ENCODE assay signal across 18 cellular contexts in the genomic region with DNA sequence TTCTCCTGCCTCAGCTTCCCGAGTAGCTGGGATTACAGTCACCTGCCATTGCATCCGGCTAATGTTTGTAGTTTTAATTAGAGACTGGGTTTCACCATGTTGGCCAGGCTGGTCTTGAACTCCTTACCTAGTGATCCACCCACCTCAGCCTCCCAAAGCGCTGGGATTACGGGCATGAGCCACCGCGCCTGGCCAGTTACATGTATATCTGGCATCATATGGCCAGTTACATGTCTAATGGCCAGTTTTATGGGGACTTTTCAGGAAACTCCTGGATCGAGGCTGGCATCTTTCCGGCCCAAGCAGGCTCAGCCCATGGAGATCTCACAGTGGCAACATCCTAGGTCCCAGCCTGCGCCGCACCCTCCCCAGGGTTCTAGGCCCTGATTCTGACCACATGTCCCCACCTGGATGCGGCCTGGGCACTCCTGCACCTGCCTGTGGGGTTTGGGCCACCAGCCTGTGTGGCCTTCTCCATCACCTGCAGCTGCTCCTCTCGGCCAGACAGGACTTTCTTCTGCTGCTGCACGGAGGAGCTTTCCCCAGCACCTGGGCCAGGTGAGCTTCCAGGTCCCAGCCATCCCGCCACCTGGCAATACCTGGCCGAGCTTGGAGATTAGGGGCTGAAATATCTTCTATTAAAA. TPM values are rescaled to one million over a fixed set of nuclear protein-coding genes. Genes with fewer than 3 reads are reported as not detected.
DNase-seq lines count a peak whose midpoint lies in the region; ATAC-seq, FAIRE-seq and TF ChIP-seq lines count a peak whose summit lies in the region.
"Had no signal": no experiment of that assay in that cellular context is flagged by ENCODE, and none has a peak within 500 bp of the region (broad histone marks: within the 10 kb centered on the region; RNA-seq: fewer than 3 reads in every experiment).

No MANE protein-coding gene starts in this region.

- H3K4me1 Mint-ChIP-seq in immature natural killer cell = peaks cover 8 to 15% of the 10 kb centered on the region in 2 donors

- DNase-seq in HepG2 (ENCODE audit: low spot score) (no peak), right lobe of liver (no peak), immature natural killer cell (no peak), GM23248 (no peak), GM13977 (ENCODE audit: low spot score) (no peak)
- DNase-seq: activated CD4-positive, CD25-positive, alpha-beta regulatory T cell; activated gamma-delta T cell; BE2C; MM.1S; NCI-H2171; psoas muscle; uterus had no signal

- H3F3A ChIP-seq in GM23248 (ENCODE audit: insufficient read depth) = no peaks in the 10 kb centered on the region

- POLR2A ChIA-PET in HepG2 (lab: Yijun Ruan, JAX) = interaction anchor here (3.3 kb wide), 1 partner anchor 22 kb away, joined by 22 read pairs; the partner anchor contains the start of gene ANTKMT

- H4K20me1 ChIP-seq in HepG2 (ENCODE audit: insufficient read depth, low read length) (no peaks in the 10 kb centered on the region), GM23248 (ENCODE audit: insufficient read depth) (no peaks in the 10 kb centered on the region)

- peaks cover 0 to 6% (median 1%) of the 10 kb centered on the region in 3 donors for H3K27me3 Mint-ChIP-seq in immature natural killer cell (ENCODE audit: low read depth in 3 of 3)

- no peaks in the 10 kb centered on the region for H3K36me3 Mint-ChIP-seq in immature natural killer cell

- no peaks in the 10 kb centered on the region for H3K9me2 ChIP-seq in GM23248 (ENCODE audit: insufficient read depth)

- H3K36me3 ChIP-seq in HepG2 (replicated peaks in 1 of 2; ENCODE audit: control insufficient read depth in 1 of 2, insufficient read depth in 2 of 2, low read length in 2 of 2) (peaks cover 0 to 3% of the 10 kb centered on the region in 2 experiments; a peak in 1 of 5 replicates), right lobe of liver (peaks cover 0 to 4% (median 2%) of the 10 kb centered on the region in 4 donors), GM23248 (ENCODE audit: low read depth) (no peaks in the 10 kb centered on the region)
- H3K36me3 ChIP-seq: uterus had no signal

- no peak for ATAC-seq in HepG2
- ATAC-seq in right lobe of liver = no peak
- ATAC-seq in GM18498 (IDR thresholded peaks at IDR 0.05; ENCODE audit: unreplicated experiment) = no peak
- ATAC-seq in HG03159 (IDR thresholded peaks at IDR 0.05; ENCODE audit: unreplicated experiment) = no peak

- H2AFZ ChIP-seq in HepG2 (ENCODE audit: low read length) (no peak overlapping the region), GM23248 (no peak overlapping the region)

- TF ChIP-seq CTCF in HepG2 (CRISPR knock-in tag; IDR thresholded peaks at IDR 0.05) (no peak), right lobe of liver (IDR thresholded peaks at IDR 0.05) (no peak), VCaP (conservative IDR thresholded peaks at IDR 0.05) (no peak), GM13977 (IDR thresholded peaks at IDR 0.05; ENCODE audit: extremely low read depth, insufficient read depth, missing control alignments) (no peak)

- H3K4me1 ChIP-seq in HepG2 (ENCODE audit: insufficient read depth, low read length) (peaks cover 18% of the 10 kb centered on the region), right lobe of liver (peaks cover 0 to 12% (median 5%) of the 10 kb centered on the region in 4 donors), GM23248 (ENCODE audit: insufficient read depth) (no peaks in the 10 kb centered on the region; the same call in 1 of the 2 replicates)
- H3K4me1 ChIP-seq: BE2C had no signal

- H3K27me3 ChIP-seq in HepG2 (ENCODE audit: control insufficient read depth in 1 of 2, insufficient read depth in 2 of 2, low read length in 2 of 2) = 0 out of 5 replicates have a peak, but pooled peaks cover 0 to 5% of the 10 kb centered on the region in 2 experiments
- H3K27me3 ChIP-seq in right lobe of liver = no peaks in the 10 kb centered on the region
- no peaks in the 10 kb centered on the region for H3K27me3 ChIP-seq in GM23248 (replicated peaks; ENCODE audit: insufficient read depth)
- H3K27me3 ChIP-seq: BE2C, uterus had no signal

- H3K9ac ChIP-seq in HepG2 (ENCODE audit: insufficient read depth, low read depth, low read length) = no peak overlapping the region
- H3K9ac ChIP-seq in GM23248 = no peak overlapping the region

- H3K9me3 Mint-ChIP-seq in immature natural killer cell = no peaks in the 10 kb centered on the region

- TF ChIP-seq EP300 in HepG2 (IDR thresholded peaks at IDR 0.05; ENCODE audit: low read depth in 2 of 2, low read length in 2 of 2) = no peak
- no peak for TF ChIP-seq EP300 in HepG2 (CRISPR knock-in tag; IDR thresholded peaks at IDR 0.05; ENCODE audit: borderline replicate concordance)

- intact Hi-C loops in HepG2 (cut with micrococcal nuclease; ENCODE audit: unreplicated experiment) (no loop called here), right lobe of liver (cut with DNase I) (no loop called here)

- H3K27ac Mint-ChIP-seq in immature natural killer cell = no peak overlapping the region

- FAIRE-seq in HepG2 (lab: Jason Lieb, UNC) = no peak
- FAIRE-seq: H54, islet of Langerhans had no signal

- TSS peak; percentile 67 for BruUV-seq in HepG2 (replicated peaks; lab: Mats Ljungman, UMichigan)

- CTCF ChIA-PET in HepG2 (lab: Yijun Ruan, JAX; ENCODE audit: low intra/inter-chr PET ratio, low total read pairs) = no interaction called here

- H3K4me2 ChIP-seq in HepG2 (ENCODE audit: low read depth, low read length) (no peak overlapping the region), GM23248 (ENCODE audit: unreplicated experiment) (no peak overlapping the region)

- TF ChIP-seq POLR2A in HepG2 (IDR thresholded peaks at IDR 0.05; ENCODE audit: insufficient read depth in 1 of 2, low read depth in 2 of 2, low read length in 2 of 2) (no peak), right lobe of liver (IDR thresholded peaks at IDR 0.05) (no peak)

- H3K4me3 ChIP-seq in HepG2 (replicated peaks in 1 of 3; ENCODE audit: insufficient read depth in 1 of 3, low read depth in 2 of 3, low read length in 3 of 3) = no peak overlapping the region
- no peak overlapping the region for H3K4me3 ChIP-seq in right lobe of liver
- no peak overlapping the region for H3K4me3 ChIP-seq in GM23248

- TF ChIP-seq RAD21 in HepG2 (CRISPR knock-in tag; IDR thresholded peaks at IDR 0.05) = no peak

- H3K79me2 ChIP-seq in HepG2 (ENCODE audit: insufficient read depth, low read length) (no peaks in the 10 kb centered on the region), GM23248 (ENCODE audit: insufficient read depth) (no peaks in the 10 kb centered on the region; the same call in 1 of the 2 replicates)

- in situ Hi-C loops in HepG2 (cut with HindIII; ENCODE audit: extremely low pct_ligation_motif_present, low pct_unique_long_range_greater_than_20kb) (loop anchor here (5.0 kb wide), 1 partner anchor 45 kb away; the partner anchor contains the start of genes CHTF18 and RPUSD1), GM23248 (cut with MboI) (no loop called here), GM13977 (cut with MboI; ENCODE audit: low pct_unique_long_range_greater_than_20kb, low sequenced_read_pairs, unreplicated experiment) (no loop called here)

- H3K4me3 Mint-ChIP-seq in immature natural killer cell = peak overlapping the region; percentile 45 to 67 (median 63)

- 75% methylated on average over 10 of the region's 15 CpGs for WGBS in HepG2 (ENCODE audit: low lambda C conversion rate)
- 88% methylated on average over 8 of the region's 15 CpGs for WGBS in right lobe of liver (ENCODE audit: insufficient coverage, low coverage, low lambda C conversion rate, missing lambda C conversion rate)
- WGBS in GM23248 (ENCODE audit: low coverage in 1 of 2, low lambda C conversion rate in 2 of 2, missing lambda C conversion rate in 2 of 2), 2 experiments = 89 to 90% methylated on average over 15 of the region's 15 CpGs

- H3K9me3 ChIP-seq in HepG2 (ENCODE audit: low read length) (no peaks in the 10 kb centered on the region), right lobe of liver (no peaks in the 10 kb centered on the region), GM23248 (ENCODE audit: low read depth) (no peaks in the 10 kb centered on the region)
- H3K9me3 ChIP-seq: BE2C, psoas muscle, uterus had no signal

- H3K27ac ChIP-seq in HepG2 (ENCODE audit: extremely low read length, insufficient read depth, low read length) = no peak overlapping the region
- no peak overlapping the region for H3K27ac ChIP-seq in right lobe of liver
- H3K27ac ChIP-seq in VCaP = peak overlapping the region; percentile 82
- H3K27ac ChIP-seq in GM23248 = no peak overlapping the region
- H3K27ac ChIP-seq: psoas muscle, SK-N-MC, uterus had no signal

RNA-seq across cellular contexts. Expression of gene CIAO3, which starts 1.3 kb away (rescaled TPM):
- total RNA-seq in HepG2 (2016; rRNA removed; fragmentation: Illumina TruSeq; extraction: Trizol) (16.9 and 21.7 TPM in 2 replicates), right lobe of liver (10 to 100 TPM; 11.9 to 26.1 (median 17.3) TPM)
- 7.0 and 7.4 TPM in 2 replicates for total RNA-seq in HepG2 (2016; cell fraction: cytosol; rRNA removed; fragmentation: Illumina TruSeq; extraction: Trizol; ENCODE audit: low read depth)
- total RNA-seq in HepG2 (2016; cell fraction: insoluble cytoplasmic fraction; rRNA removed; fragmentation: Illumina TruSeq; extraction: Trizol) = 15.6 and 20.7 TPM in 2 replicates
- 5.7 and 7.5 TPM in 2 replicates for total RNA-seq in HepG2 (2016; cell fraction: membrane; rRNA removed; fragmentation: Illumina TruSeq; extraction: Trizol)
- 14.7 and 17.4 TPM in 2 replicates for total RNA-seq in HepG2 (2016; cell fraction: nucleus; rRNA removed; fragmentation: Illumina TruSeq; extraction: Trizol)
- polyA plus RNA-seq in HepG2 (2011; rRNA removed) (25.0 and 25.2 TPM in 2 replicates), immature natural killer cell (10 to 100 TPM in 2 of 3 donors, 1 to 10 TPM in 1; 4.6 to 25.5 (median 17.5) TPM), GM23248 (2016; fragmentation: Nextera tagmentation; extraction: Ambion mirVana) (24.5 and 27.8 TPM in 2 replicates)
- polyA plus RNA-seq in HepG2 (2011; cell fraction: cytosol; rRNA removed) = 10.2 and 14.3 TPM in 2 replicates
- polyA plus RNA-seq in HepG2 (2011; cell fraction: nucleus; rRNA removed) = 96.0 and 123 TPM in 2 replicates
- polyA plus RNA-seq in HepG2 (2012) = 12.1 and 17.0 TPM in 2 replicates
- polyA plus RNA-seq in HepG2 (2016; cell fraction: cytosol; fragmentation: Illumina TruSeq; extraction: Trizol; ENCODE audit: low read depth) = 1.3 and 1.4 TPM in 2 replicates
- 14.0 TPM in 2 replicates for polyA plus RNA-seq in HepG2 (2016; cell fraction: insoluble cytoplasmic fraction; fragmentation: Illumina TruSeq; extraction: Trizol; ENCODE audit: low read depth)
- polyA plus RNA-seq in HepG2 (2016; cell fraction: membrane; fragmentation: Illumina TruSeq; extraction: Trizol; ENCODE audit: low read depth) = 3.2 and 3.5 TPM in 2 replicates
- 31.2 and 33.5 TPM in 2 replicates for polyA plus RNA-seq in HepG2 (2016; cell fraction: nucleus; fragmentation: Illumina TruSeq; extraction: Trizol; ENCODE audit: insufficient read depth, low read depth)
- 29.7 and 30.3 TPM in 2 replicates for polyA minus RNA-seq in HepG2 (2011; rRNA and poly(A)+ RNA removed; ENCODE audit: low replicate concordance)
- polyA minus RNA-seq in HepG2 (2011; cell fraction: cytosol; rRNA and poly(A)+ RNA removed) = 6.2 and 6.9 TPM in 2 replicates
- 44.2 and 47.5 TPM in 2 replicates for polyA minus RNA-seq in HepG2 (2011; cell fraction: nucleus; rRNA and poly(A)+ RNA removed)
- total RNA-seq in GM23248 (2014; rRNA removed; shearing (Covaris generic)) = 24.0 and 37.5 TPM in 2 replicates

RNA-seq across cellular contexts. Expression of gene HAGHL, which starts 15.2 kb away (rescaled TPM):
- total RNA-seq in HepG2 (2016; rRNA removed; fragmentation: Illumina TruSeq; extraction: Trizol) (3.4 and 4.7 TPM in 2 replicates), right lobe of liver (1 to 10 TPM in 4 of 6 experiments, under 1 TPM in 2; 0.83 to 2.5 (median 1.3) TPM)
- total RNA-seq in HepG2 (2016; cell fraction: cytosol; rRNA removed; fragmentation: Illumina TruSeq; extraction: Trizol; ENCODE audit: low read depth) = 2.0 and 3.1 TPM in 2 replicates
- 3.0 and 4.0 TPM in 2 replicates for total RNA-seq in HepG2 (2016; cell fraction: insoluble cytoplasmic fraction; rRNA removed; fragmentation: Illumina TruSeq; extraction: Trizol)
- 2.4 and 3.1 TPM in 2 replicates for total RNA-seq in HepG2 (2016; cell fraction: membrane; rRNA removed; fragmentation: Illumina TruSeq; extraction: Trizol)
- 2.0 and 3.3 TPM in 2 replicates for total RNA-seq in HepG2 (2016; cell fraction: nucleus; rRNA removed; fragmentation: Illumina TruSeq; extraction: Trizol)
- polyA plus RNA-seq in HepG2 (2011; rRNA removed) (8.4 and 12.7 TPM in 2 replicates), immature natural killer cell (10 to 100 TPM in 1 of 3 donors, 1 to 10 TPM in 2; 6.4 to 12.0 (median 9.1) TPM), GM23248 (2016; fragmentation: Nextera tagmentation; extraction: Ambion mirVana) (10.8 and 64.8 TPM in 2 replicates)
- 5.6 and 13.2 TPM in 2 replicates for polyA plus RNA-seq in HepG2 (2011; cell fraction: cytosol; rRNA removed)
- polyA plus RNA-seq in HepG2 (2011; cell fraction: nucleus; rRNA removed) = 160 and 166 TPM in 2 replicates
- polyA plus RNA-seq in HepG2 (2012) = 2.9 and 5.9 TPM in 2 replicates
- 1.6 and 3.1 TPM in 2 replicates for polyA plus RNA-seq in HepG2 (2016; cell fraction: cytosol; fragmentation: Illumina TruSeq; extraction: Trizol; ENCODE audit: low read depth)
- 3.2 and 3.5 TPM in 2 replicates for polyA plus RNA-seq in HepG2 (2016; cell fraction: insoluble cytoplasmic fraction; fragmentation: Illumina TruSeq; extraction: Trizol; ENCODE audit: low read depth)
- polyA plus RNA-seq in HepG2 (2016; cell fraction: membrane; fragmentation: Illumina TruSeq; extraction: Trizol; ENCODE audit: low read depth) = 1.8 and 2.5 TPM in 2 replicates
- 9.9 and 13.3 TPM in 2 replicates for polyA plus RNA-seq in HepG2 (2016; cell fraction: nucleus; fragmentation: Illumina TruSeq; extraction: Trizol; ENCODE audit: insufficient read depth, low read depth)
- polyA minus RNA-seq in HepG2 (2011; rRNA and poly(A)+ RNA removed; ENCODE audit: low replicate concordance) = 6.6 and 10.5 TPM in 2 replicates
- 3.3 and 4.7 TPM in 2 replicates for polyA minus RNA-seq in HepG2 (2011; cell fraction: cytosol; rRNA and poly(A)+ RNA removed)
- polyA minus RNA-seq in HepG2 (2011; cell fraction: nucleus; rRNA and poly(A)+ RNA removed) = 3.4 and 7.1 TPM in 2 replicates
- total RNA-seq in GM23248 (2014; rRNA removed; shearing (Covaris generic)) = 5.8 and 7.8 TPM in 2 replicates

RNA-seq across cellular contexts. Expression of gene CCDC78, which starts 15.9 kb away (rescaled TPM):
- total RNA-seq in HepG2 (2016; rRNA removed; fragmentation: Illumina TruSeq; extraction: Trizol) = 0.53 TPM in 1 of 2 replicates, not detected in the other
- total RNA-seq in HepG2 (2016; cell fraction: cytosol; rRNA removed; fragmentation: Illumina TruSeq; extraction: Trizol; ENCODE audit: low read depth) = 0.09 and 0.40 TPM in 2 replicates
- 0.48 TPM in 1 of 2 replicates, not detected in the other for total RNA-seq in HepG2 (2016; cell fraction: insoluble cytoplasmic fraction; rRNA removed; fragmentation: Illumina TruSeq; extraction: Trizol)
- 0.28 TPM in 2 replicates for total RNA-seq in HepG2 (2016; cell fraction: membrane; rRNA removed; fragmentation: Illumina TruSeq; extraction: Trizol)
- total RNA-seq in HepG2 (2016; cell fraction: nucleus; rRNA removed; fragmentation: Illumina TruSeq; extraction: Trizol) = 0.34 and 1.4 TPM in 2 replicates
- 1.5 and 1.7 TPM in 2 replicates for polyA plus RNA-seq in HepG2 (2011; rRNA removed)
- 0.26 and 0.44 TPM in 2 replicates for polyA plus RNA-seq in HepG2 (2011; cell fraction: cytosol; rRNA removed)
- polyA plus RNA-seq in HepG2 (2011; cell fraction: nucleus; rRNA removed) = 17.5 and 23.8 TPM in 2 replicates
- 1.0 and 2.1 TPM in 2 replicates for polyA plus RNA-seq in HepG2 (2012)
- 0.11 and 0.18 TPM in 2 replicates for polyA plus RNA-seq in HepG2 (2016; cell fraction: cytosol; fragmentation: Illumina TruSeq; extraction: Trizol; ENCODE audit: low read depth)
- polyA plus RNA-seq in HepG2 (2016; cell fraction: insoluble cytoplasmic fraction; fragmentation: Illumina TruSeq; extraction: Trizol; ENCODE audit: low read depth) = 0.24 and 0.57 TPM in 2 replicates
- polyA plus RNA-seq in HepG2 (2016; cell fraction: membrane; fragmentation: Illumina TruSeq; extraction: Trizol; ENCODE audit: low read depth) = not detected in 2 replicates
- 2.7 and 3.2 TPM in 2 replicates for polyA plus RNA-seq in HepG2 (2016; cell fraction: nucleus; fragmentation: Illumina TruSeq; extraction: Trizol; ENCODE audit: insufficient read depth, low read depth)
- polyA minus RNA-seq in HepG2 (2011; rRNA and poly(A)+ RNA removed; ENCODE audit: low replicate concordance) = 0.38 and 3.8 TPM in 2 replicates
- polyA minus RNA-seq in HepG2 (2011; cell fraction: cytosol; rRNA and poly(A)+ RNA removed) = not detected in 2 replicates
- 0.90 and 1.6 TPM in 2 replicates for polyA minus RNA-seq in HepG2 (2011; cell fraction: nucleus; rRNA and poly(A)+ RNA removed)
- total RNA-seq in right lobe of liver = under 1 TPM in 1 of 6 experiments, not detected in 5; 0.31 TPM
- polyA plus RNA-seq in immature natural killer cell = 1 to 10 TPM in 2 of 3 donors, under 1 TPM in 1; 0.34 to 1.7 (median 1.4) TPM
- 1.0 and 9.5 TPM in 2 replicates for total RNA-seq in GM23248 (2014; rRNA removed; shearing (Covaris generic))
- 0.78 and 1.1 TPM in 2 replicates for polyA plus RNA-seq in GM23248 (2016; fragmentation: Nextera tagmentation; extraction: Ambion mirVana)

RNA-seq across cellular contexts. Expression of gene MSLN, which starts 18.4 kb away (rescaled TPM):
- total RNA-seq in HepG2 (2016; rRNA removed; fragmentation: Illumina TruSeq; extraction: Trizol) (0.72 and 2.0 TPM in 2 replicates), right lobe of liver (under 1 TPM in 1 of 6 experiments, not detected in 5; 0.25 TPM)
- 0.30 TPM in 1 of 2 replicates, not detected in the other for total RNA-seq in HepG2 (2016; cell fraction: cytosol; rRNA removed; fragmentation: Illumina TruSeq; extraction: Trizol; ENCODE audit: low read depth)
- 1.2 and 2.1 TPM in 2 replicates for total RNA-seq in HepG2 (2016; cell fraction: insoluble cytoplasmic fraction; rRNA removed; fragmentation: Illumina TruSeq; extraction: Trizol)
- total RNA-seq in HepG2 (2016; cell fraction: membrane; rRNA removed; fragmentation: Illumina TruSeq; extraction: Trizol) = 0.31 and 0.38 TPM in 2 replicates
- 1.1 and 2.5 TPM in 2 replicates for total RNA-seq in HepG2 (2016; cell fraction: nucleus; rRNA removed; fragmentation: Illumina TruSeq; extraction: Trizol)
- polyA plus RNA-seq in HepG2 (2011; rRNA removed) (2.3 and 3.0 TPM in 2 replicates), immature natural killer cell (not detected), GM23248 (2016; fragmentation: Nextera tagmentation; extraction: Ambion mirVana) (not detected in 2 replicates)
- 1.1 and 1.5 TPM in 2 replicates for polyA plus RNA-seq in HepG2 (2011; cell fraction: cytosol; rRNA removed)
- polyA plus RNA-seq in HepG2 (2011; cell fraction: nucleus; rRNA removed) = 3.7 and 5.0 TPM in 2 replicates
- 3.0 and 3.9 TPM in 2 replicates for polyA plus RNA-seq in HepG2 (2012)
- polyA plus RNA-seq in HepG2 (2016; cell fraction: cytosol; fragmentation: Illumina TruSeq; extraction: Trizol; ENCODE audit: low read depth) = 0.34 and 0.49 TPM in 2 replicates
- polyA plus RNA-seq in HepG2 (2016; cell fraction: insoluble cytoplasmic fraction; fragmentation: Illumina TruSeq; extraction: Trizol; ENCODE audit: low read depth) = 0.61 and 0.67 TPM in 2 replicates
- 0.44 and 0.46 TPM in 2 replicates for polyA plus RNA-seq in HepG2 (2016; cell fraction: membrane; fragmentation: Illumina TruSeq; extraction: Trizol; ENCODE audit: low read depth)
- 3.3 and 3.5 TPM in 2 replicates for polyA plus RNA-seq in HepG2 (2016; cell fraction: nucleus; fragmentation: Illumina TruSeq; extraction: Trizol; ENCODE audit: insufficient read depth, low read depth)
- polyA minus RNA-seq in HepG2 (2011; rRNA and poly(A)+ RNA removed; ENCODE audit: low replicate concordance) = 1.2 and 15.6 TPM in 2 replicates
- polyA minus RNA-seq in HepG2 (2011; cell fraction: cytosol; rRNA and poly(A)+ RNA removed) = 0.79 and 1.8 TPM in 2 replicates
- 0.87 and 1.0 TPM in 2 replicates for polyA minus RNA-seq in HepG2 (2011; cell fraction: nucleus; rRNA and poly(A)+ RNA removed)
- total RNA-seq in GM23248 (2014; rRNA removed; shearing (Covaris generic)) = not detected in 2 replicates

RNA-seq across cellular contexts. Expression of gene ANTKMT, which starts 21.2 kb away (rescaled TPM):
- total RNA-seq in HepG2 (2016; rRNA removed; fragmentation: Illumina TruSeq; extraction: Trizol) (17.8 and 47.8 TPM in 2 replicates), right lobe of liver (10 to 100 TPM; 19.7 to 56.0 (median 28.2) TPM)
- 23.3 and 24.5 TPM in 2 replicates for total RNA-seq in HepG2 (2016; cell fraction: cytosol; rRNA removed; fragmentation: Illumina TruSeq; extraction: Trizol; ENCODE audit: low read depth)
- total RNA-seq in HepG2 (2016; cell fraction: insoluble cytoplasmic fraction; rRNA removed; fragmentation: Illumina TruSeq; extraction: Trizol) = 20.4 and 46.4 TPM in 2 replicates
- 26.6 and 30.6 TPM in 2 replicates for total RNA-seq in HepG2 (2016; cell fraction: membrane; rRNA removed; fragmentation: Illumina TruSeq; extraction: Trizol)
- total RNA-seq in HepG2 (2016; cell fraction: nucleus; rRNA removed; fragmentation: Illumina TruSeq; extraction: Trizol) = 18.5 and 25.5 TPM in 2 replicates
- polyA plus RNA-seq in HepG2 (2011; rRNA removed) (7.5 and 11.8 TPM in 2 replicates), immature natural killer cell (100 to 1,000 TPM in 1 of 3 donors, 10 to 100 TPM in 2; 71.7 to 110 (median 94.1) TPM), GM23248 (2016; fragmentation: Nextera tagmentation; extraction: Ambion mirVana) (33.3 and 33.5 TPM in 2 replicates)
- 10.6 and 19.3 TPM in 2 replicates for polyA plus RNA-seq in HepG2 (2011; cell fraction: cytosol; rRNA removed)
- 47.2 and 48.7 TPM in 2 replicates for polyA plus RNA-seq in HepG2 (2011; cell fraction: nucleus; rRNA removed)
- polyA plus RNA-seq in HepG2 (2012) = 4.2 and 8.6 TPM in 2 replicates
- 14.5 and 19.6 TPM in 2 replicates for polyA plus RNA-seq in HepG2 (2016; cell fraction: cytosol; fragmentation: Illumina TruSeq; extraction: Trizol; ENCODE audit: low read depth)
- polyA plus RNA-seq in HepG2 (2016; cell fraction: insoluble cytoplasmic fraction; fragmentation: Illumina TruSeq; extraction: Trizol; ENCODE audit: low read depth) = 10.3 and 11.6 TPM in 2 replicates
- polyA plus RNA-seq in HepG2 (2016; cell fraction: membrane; fragmentation: Illumina TruSeq; extraction: Trizol; ENCODE audit: low read depth) = 16.4 and 20.3 TPM in 2 replicates
- polyA plus RNA-seq in HepG2 (2016; cell fraction: nucleus; fragmentation: Illumina TruSeq; extraction: Trizol; ENCODE audit: insufficient read depth, low read depth) = 33.8 and 45.5 TPM in 2 replicates
- polyA minus RNA-seq in HepG2 (2011; rRNA and poly(A)+ RNA removed; ENCODE audit: low replicate concordance) = 2.4 and 4.6 TPM in 2 replicates
- polyA minus RNA-seq in HepG2 (2011; cell fraction: cytosol; rRNA and poly(A)+ RNA removed) = 5.2 and 9.3 TPM in 2 replicates
- 9.1 and 10.3 TPM in 2 replicates for polyA minus RNA-seq in HepG2 (2011; cell fraction: nucleus; rRNA and poly(A)+ RNA removed)
- 20.4 and 34.8 TPM in 2 replicates for total RNA-seq in GM23248 (2014; rRNA removed; shearing (Covaris generic))
